ENCODE assay signal across 8 cellular contexts in genomic region chr12:11765817-11766794, GRCh38.
A peak's percentile ranks its signal among the peaks of the same experiment; 100 is the strongest.
DNase-seq lines count a peak whose midpoint lies in the region; ATAC-seq and TF ChIP-seq lines count a peak whose summit lies in the region.

No MANE protein-coding gene starts in this region.

- peak overlapping the region; percentile 30 for H3K27ac ChIP-seq in angular gyrus (ENCODE audit: low read depth, low read length)

- TF ChIP-seq POLR2A in GM15510 (IDR thresholded peaks at IDR 0.05; ENCODE audit: borderline replicate concordance, extremely low read depth, insufficient read length): peak; percentile 4

- DNase-seq in SIG-M5 (lab: John Stamatoyannopoulos, UW) (peak; percentile 60), left lobe of liver (ENCODE audit: low spot score) (no peak), foreskin melanocyte (no peak), DMS 273 treated with DMSO at 0.1 percent for 48 hours (lab: John Stamatoyannopoulos, UW) (no peak)
- DNase-seq in stimulated activated CD4-positive, alpha-beta T cell treated with anti-CD3 and anti-CD28 coated beads, TNF-alpha, amount 100 ng/mL, for 4 hours (ENCODE audit: low read depth in 3 of 3): peak; percentile 18 to 37 (median 37)

- ATAC-seq in HG02840 (IDR thresholded peaks at IDR 0.05; ENCODE audit: low FRiP score, unreplicated experiment): peak; percentile 55
- peak; percentile 27 for ATAC-seq in left lobe of liver

Comparison
In these comparisons a context has a peak if more than half of its experiments do, and no peak if none do; other contexts are left out.
1. DNase-seq: peak in SIG-M5 (single experiment) and stimulated activated CD4-positive, alpha-beta T cell treated with anti-CD3 and anti-CD28 coated beads, TNF-alpha, amount 100 ng/mL, for 4 hours (3 of 3); none in left lobe of liver (single experiment), foreskin melanocyte (single experiment) and DMS 273 treated with DMSO at 0.1 percent for 48 hours (single experiment).